13 cellular contexts compared by ENCODE assay signal in genomic region chr6:37125779-37126553, GRCh38. TPM values are rescaled to one million over a fixed set of nuclear protein-coding genes. Genes with fewer than 3 reads are reported as not detected.
DNase-seq lines count a peak whose midpoint lies in the region; ATAC-seq, FAIRE-seq and TF ChIP-seq lines count a peak whose summit lies in the region.
"Had no signal": no experiment of that assay in that cellular context is flagged by ENCODE, and none has a peak within 500 bp of the region (broad histone marks: within the 10 kb centered on the region; RNA-seq: fewer than 3 reads in every experiment).

No MANE protein-coding gene starts in this region.

- H3K9ac ChIP-seq in kidney (ENCODE audit: low read length in 2 of 2) (peak overlapping the region in 1 of 2 donors; percentile 32), subcutaneous abdominal adipose tissue (ENCODE audit: low read length in 5 of 5) (peak overlapping the region in 2 of 5 donors; percentile 34 to 49)

- H3K4me1 ChIP-seq in cardiac muscle cell (ENCODE audit: low read depth), result peaks cover 28% of the 10 kb centered on the region
- H3K4me1 ChIP-seq in body of pancreas, result peaks cover 4% of the 10 kb centered on the region
- peaks cover 8 to 12% of the 10 kb centered on the region in 2 donors for H3K4me1 ChIP-seq in kidney (ENCODE audit: control insufficient read depth in 1 of 2, insufficient read depth in 1 of 2, low read depth in 1 of 2, low read length in 2 of 2)
- H3K4me1 ChIP-seq in subcutaneous abdominal adipose tissue (ENCODE audit: control insufficient read depth in 5 of 5, insufficient read depth in 5 of 5, low read length in 5 of 5), result peaks cover 0 to 23% (median 12%) of the 10 kb centered on the region in 5 donors

- H3K27ac ChIP-seq in cardiac muscle cell, result peak overlapping the region; percentile 99
- H3K27ac ChIP-seq in body of pancreas, result peak overlapping the region in 3 of 4 donors; percentile 53 to 69 (median 64)
- H3K27ac ChIP-seq in kidney (ENCODE audit: low read depth in 2 of 2, low read length in 2 of 2), result peak overlapping the region in 1 of 2 donors; percentile 3
- H3K27ac ChIP-seq in subcutaneous abdominal adipose tissue (ENCODE audit: low read depth, low read length), result no peak overlapping the region

- 33 to 34% methylated on average over 21 to 22 of the region's 22 CpGs for WGBS in body of pancreas, 2 donors

- TF ChIP-seq POLR2A in body of pancreas (IDR thresholded peaks at IDR 0.05), result peak in 1 of 3 donors; percentile 18

- no peaks in the 10 kb centered on the region for H3K27me3 ChIP-seq in cardiac muscle cell
- H3K27me3 ChIP-seq in body of pancreas, result no peaks in the 10 kb centered on the region
- no peaks in the 10 kb centered on the region for H3K27me3 ChIP-seq in subcutaneous abdominal adipose tissue (ENCODE audit: control insufficient read depth in 5 of 5, insufficient read depth in 4 of 5, low read length in 5 of 5)

- no peak for TF ChIP-seq CTCF in cardiac muscle cell (IDR thresholded peaks at IDR 0.05; ENCODE audit: low read depth, low read length)
- TF ChIP-seq CTCF in body of pancreas (IDR thresholded peaks at IDR 0.05), result no peak
- no peak for TF ChIP-seq CTCF in kidney (IDR thresholded peaks at IDR 0.05; ENCODE audit: borderline replicate concordance, extremely low read depth, insufficient read depth)

- H3K4me3 ChIP-seq in cardiac muscle cell (peak overlapping the region; percentile 17), body of pancreas (no peak overlapping the region), kidney (ENCODE audit: low read length in 2 of 2) (no peak overlapping the region), subcutaneous abdominal adipose tissue (ENCODE audit: low read depth in 1 of 5, low read length in 5 of 5) (peak overlapping the region in 4 of 5 donors; percentile 25 to 44 (median 34))

- FAIRE-seq in kidney (lab: Jason Lieb, UNC), result no peak
- FAIRE-seq: H54 had no signal

- H3K36me3 ChIP-seq in cardiac muscle cell (no peaks in the 10 kb centered on the region), body of pancreas (replicated peaks in 1 of 2; ENCODE audit: insufficient read depth in 1 of 2, low read depth in 2 of 2) (no peaks in the 10 kb centered on the region), kidney (ENCODE audit: control insufficient read depth in 1 of 2, insufficient read depth in 2 of 2, low read length in 2 of 2) (no peaks in the 10 kb centered on the region), subcutaneous abdominal adipose tissue (ENCODE audit: control insufficient read depth in 5 of 5, insufficient read depth in 5 of 5, low read length in 5 of 5) (no peaks in the 10 kb centered on the region)

- intact Hi-C loops in Right ventricle myocardium inferior (cut with DNase I) (no loop called here), body of pancreas (cut with DNase I) (no loop called here), kidney (cut with DNase I) (no loop called here)

- no peaks in the 10 kb centered on the region for H3K9me3 ChIP-seq in cardiac muscle cell (ENCODE audit: low read depth)
- no peaks in the 10 kb centered on the region for H3K9me3 ChIP-seq in body of pancreas
- H3K9me3 ChIP-seq in kidney (ENCODE audit: control insufficient read depth in 1 of 2, low read length in 2 of 2), result no peaks in the 10 kb centered on the region
- no peaks in the 10 kb centered on the region for H3K9me3 ChIP-seq in subcutaneous abdominal adipose tissue (ENCODE audit: control insufficient read depth in 5 of 5, low read length in 5 of 5)

- DNase-seq in cardiac muscle cell (ENCODE audit: low read depth in 1 of 2, low spot score in 1 of 2) (peak; percentile 81 to 84), Right ventricle myocardium inferior (ENCODE audit: missing footprints) (no peak), body of pancreas (no peak), kidney (peak; percentile 57), GM19240 (ENCODE audit: insufficient read length, low spot score) (no peak)
- DNase-seq: ACHN; activated naive CD8-positive, alpha-beta T cell treated with anti-CD3 and anti-CD28 coated beads, Interleukin-2, amount 10 ng/mL, durations not matched to agents 7 days and 5 days; Kasumi-1; SIG-M5 had no signal

- no peak for ATAC-seq in Right ventricle myocardium inferior
- peak; percentile 66 for ATAC-seq in body of pancreas
- ATAC-seq in HG02678 (IDR thresholded peaks at IDR 0.05; ENCODE audit: unreplicated experiment), result no peak
- ATAC-seq in GM18517 (IDR thresholded peaks at IDR 0.05; ENCODE audit: unreplicated experiment), result no peak

RNA-seq across cellular contexts. Expression of gene PIM1, which starts 44.0 kb away (rescaled TPM):
- total RNA-seq in cardiac muscle cell (15.8 and 21.5 TPM in 2 replicates), Right ventricle myocardium inferior (27.8 TPM), body of pancreas (10 to 100 TPM in 1 of 2 donors, 1 to 10 TPM in 1; 7.3 to 10.6 TPM), kidney (30.4 TPM)
- polyA plus RNA-seq in cardiac muscle cell (14.7 and 20.0 TPM in 2 replicates), kidney (ENCODE audit: insufficient read depth, low read depth, low replicate concordance) (19.1 TPM)

Comparison
In these comparisons a context has a peak if more than half of its experiments do, and no peak if none do; other contexts are left out.
1. DNase-seq: peak in cardiac muscle cell (2 of 2) and kidney (single experiment); none in Right ventricle myocardium inferior (single experiment), body of pancreas (0 of 4) and GM19240 (single experiment).
2. H3K4me3 ChIP-seq: peak in cardiac muscle cell (single experiment) and subcutaneous abdominal adipose tissue (4 of 5); none in body of pancreas (0 of 2) and kidney (0 of 2).